8 cellular contexts compared by ENCODE assay signal in the genomic region with DNA sequence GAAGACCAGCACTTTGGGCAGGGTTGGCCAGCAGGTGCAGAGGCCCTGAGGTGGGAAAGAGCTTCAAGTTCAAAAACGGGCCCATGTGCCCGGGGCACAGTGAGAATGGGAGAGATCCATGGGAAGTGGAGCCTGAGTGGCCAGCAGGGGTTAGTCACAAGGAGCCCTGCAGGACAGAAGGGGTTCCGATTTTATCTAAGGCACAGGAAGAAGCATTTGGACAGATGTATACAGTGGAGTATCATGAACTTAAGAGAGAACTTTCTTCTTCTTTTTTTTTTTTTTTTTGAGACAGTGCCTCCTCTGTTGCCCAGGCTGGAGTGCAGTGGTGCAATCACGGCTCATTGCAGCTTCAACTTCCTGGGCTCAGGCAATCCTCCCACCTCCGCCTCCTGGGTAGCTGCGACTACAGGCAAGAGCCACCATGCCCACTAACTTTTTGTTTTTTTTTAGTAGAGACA. TPM values are rescaled to one million over a fixed set of nuclear protein-coding genes. Genes with fewer than 3 reads are reported as not detected.
DNase-seq lines count a peak whose midpoint lies in the region; ATAC-seq and TF ChIP-seq lines count a peak whose summit lies in the region.
"Had no signal": no experiment of that assay in that cellular context is flagged by ENCODE, and none has a peak within 500 bp of the region (broad histone marks: within the 10 kb centered on the region; RNA-seq: fewer than 3 reads in every experiment).

No MANE protein-coding gene starts in this region.

- no peaks in the 10 kb centered on the region for H3K9me3 ChIP-seq in HEK293 (ENCODE audit: control insufficient read depth, insufficient read depth, low read depth, low read length)
- H3K9me3 ChIP-seq in effector memory CD4-positive, alpha-beta T cell (ENCODE audit: control insufficient read depth, low read length) = no peaks in the 10 kb centered on the region

- H3K4me3 ChIP-seq in HEK293 (ENCODE audit: low read depth, low read length) = no peak overlapping the region
- H3K4me3 ChIP-seq in effector memory CD4-positive, alpha-beta T cell (ENCODE audit: insufficient read depth, low read depth, low read length, poor library complexity, severe bottlenecking) = no peak overlapping the region

- H3K27me3 Mint-ChIP-seq in activated B cell treated with CpG ODN at 0.5 μM for 24 hours = no peaks in the 10 kb centered on the region

- H3K36me3 Mint-ChIP-seq in activated B cell treated with CpG ODN at 0.5 μM for 24 hours (ENCODE audit: low read depth) = peaks cover 96% of the 10 kb centered on the region

- DNase-seq in activated B cell treated with CpG ODN at 0.5 μM for 24 hours (no peak), sciatic nerve (ENCODE audit: low spot score) (no peak), dermis blood vessel endothelial cell (no peak), NCI-H748 (lab: John Stamatoyannopoulos, UW; ENCODE audit: unreplicated experiment) (no peak)
- DNase-seq in effector memory CD4-positive, alpha-beta T cell = peak in 2 of 3 donors; percentile 10 to 11
- DNase-seq: DMS153 had no signal

- 0 out of 2 replicates have a peak, but pooled peaks have one; percentile 11 for TF ChIP-seq CTCF in HEK293 (tag by site-specific recombination; IDR thresholded peaks at IDR 0.05)
- TF ChIP-seq CTCF in activated B cell treated with CpG ODN at 0.5 μM for 24 hours (IDR thresholded peaks at IDR 0.05) = no peak

- CTCF ChIA-PET in HEK293 (lab: Yijun Ruan, JAX) = interaction anchor here (1.1 kb wide), 1 partner anchor 111 kb away, joined by 3 read pairs; no protein-coding TSS in a partner anchor
- CTCF ChIA-PET in activated B cell treated with CpG ODN at 0.5 μM for 24 hours (lab: Charles Lee) = interaction anchor here (0.8 to 9.9 kb wide), 4 partner anchors 28 to 113 kb away, joined by 3 to 153 read pairs (median 11); no protein-coding TSS in a partner anchor

- no peaks in the 10 kb centered on the region for H3K9me3 Mint-ChIP-seq in activated B cell treated with CpG ODN at 0.5 μM for 24 hours

- no peak for ATAC-seq in activated B cell treated with CpG ODN at 0.5 μM for 24 hours (ENCODE audit: low read depth)
- peak; percentile 35 for ATAC-seq in sciatic nerve
- ATAC-seq in HG02884 (IDR thresholded peaks at IDR 0.05; ENCODE audit: unreplicated experiment) = no peak

- H3K36me3 ChIP-seq in HEK293 (ENCODE audit: control insufficient read depth in 2 of 2, insufficient read depth in 1 of 2, low read length in 2 of 2) = peaks cover 3 to 11% of the 10 kb centered on the region in 2 experiments
- H3K36me3 ChIP-seq in effector memory CD4-positive, alpha-beta T cell (ENCODE audit: control insufficient read depth, insufficient read depth, low read length) = peaks cover 79% of the 10 kb centered on the region

- H3K27ac ChIP-seq in HEK293 (ENCODE audit: extremely low read depth, low read depth, low read length) = no peak overlapping the region
- no peak overlapping the region for H3K27ac ChIP-seq in effector memory CD4-positive, alpha-beta T cell (ENCODE audit: insufficient read depth, low read length, poor library complexity, severe bottlenecking)

- H3K27me3 ChIP-seq in effector memory CD4-positive, alpha-beta T cell (replicated peaks; ENCODE audit: control insufficient read depth, insufficient read depth, low read length, poor library complexity, severe bottlenecking) = no peaks in the 10 kb centered on the region

- peak overlapping the region; percentile 37 for H3K27ac Mint-ChIP-seq in activated B cell treated with CpG ODN at 0.5 μM for 24 hours

- H3K4me1 ChIP-seq in HEK293 (ENCODE audit: control insufficient read depth, insufficient read depth, low read length) = no peaks in the 10 kb centered on the region
- H3K4me1 ChIP-seq in effector memory CD4-positive, alpha-beta T cell (ENCODE audit: control insufficient read depth, insufficient read depth, low read length, poor library complexity, severe bottlenecking) = peaks cover 6% of the 10 kb centered on the region

- no peak overlapping the region for H3K4me3 Mint-ChIP-seq in activated B cell treated with CpG ODN at 0.5 μM for 24 hours

- H3K4me1 Mint-ChIP-seq in activated B cell treated with CpG ODN at 0.5 μM for 24 hours = peaks cover 14% of the 10 kb centered on the region

- POLR2A ChIA-PET in HEK293 (lab: Yijun Ruan, JAX) (interaction anchor here (0.7 kb wide), 1 partner anchor 1170 kb away, joined by 3 read pairs; no protein-coding TSS in a partner anchor), activated B cell treated with CpG ODN at 0.5 μM for 24 hours (lab: Charles Lee) (interaction anchor here (0.7 kb wide), 1 partner anchor 14 kb away, joined by 4 read pairs; no protein-coding TSS in a partner anchor)

- intact Hi-C loops in activated B cell treated with CpG ODN at 0.5 μM for 24 hours (cut with micrococcal nuclease) (loop anchor here (10.0 kb wide), 1 partner anchor 591 kb away; a partner anchor contains a TSS), sciatic nerve (cut with DNase I) (no loop called here)

TF ChIP-seq in HEK293, 187 proteins besides CTCF, POLR2A, EP300 and RAD21 (continues in another document):
- TF ChIP-seq, protein P1, sequence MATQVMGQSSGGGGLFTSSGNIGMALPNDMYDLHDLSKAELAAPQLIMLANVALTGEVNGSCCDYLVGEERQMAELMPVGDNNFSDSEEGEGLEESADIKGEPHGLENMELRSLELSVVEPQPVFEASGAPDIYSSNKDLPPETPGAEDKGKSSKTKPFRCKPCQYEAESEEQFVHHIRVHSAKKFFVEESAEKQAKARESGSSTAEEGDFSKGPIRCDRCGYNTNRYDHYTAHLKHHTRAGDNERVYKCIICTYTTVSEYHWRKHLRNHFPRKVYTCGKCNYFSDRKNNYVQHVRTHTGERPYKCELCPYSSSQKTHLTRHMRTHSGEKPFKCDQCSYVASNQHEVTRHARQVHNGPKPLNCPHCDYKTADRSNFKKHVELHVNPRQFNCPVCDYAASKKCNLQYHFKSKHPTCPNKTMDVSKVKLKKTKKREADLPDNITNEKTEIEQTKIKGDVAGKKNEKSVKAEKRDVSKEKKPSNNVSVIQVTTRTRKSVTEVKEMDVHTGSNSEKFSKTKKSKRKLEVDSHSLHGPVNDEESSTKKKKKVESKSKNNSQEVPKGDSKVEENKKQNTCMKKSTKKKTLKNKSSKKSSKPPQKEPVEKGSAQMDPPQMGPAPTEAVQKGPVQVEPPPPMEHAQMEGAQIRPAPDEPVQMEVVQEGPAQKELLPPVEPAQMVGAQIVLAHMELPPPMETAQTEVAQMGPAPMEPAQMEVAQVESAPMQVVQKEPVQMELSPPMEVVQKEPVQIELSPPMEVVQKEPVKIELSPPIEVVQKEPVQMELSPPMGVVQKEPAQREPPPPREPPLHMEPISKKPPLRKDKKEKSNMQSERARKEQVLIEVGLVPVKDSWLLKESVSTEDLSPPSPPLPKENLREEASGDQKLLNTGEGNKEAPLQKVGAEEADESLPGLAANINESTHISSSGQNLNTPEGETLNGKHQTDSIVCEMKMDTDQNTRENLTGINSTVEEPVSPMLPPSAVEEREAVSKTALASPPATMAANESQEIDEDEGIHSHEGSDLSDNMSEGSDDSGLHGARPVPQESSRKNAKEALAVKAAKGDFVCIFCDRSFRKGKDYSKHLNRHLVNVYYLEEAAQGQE (tag by site-specific recombination; IDR thresholded peaks at IDR 0.05) = no peak
- no peak for TF ChIP-seq ZNF776 (tag by site-specific recombination; IDR thresholded peaks at IDR 0.05; ENCODE audit: borderline replicate concordance)
- TF ChIP-seq TRIM28 (IDR thresholded peaks at IDR 0.05; ENCODE audit: borderline replicate concordance, low read length) = no peak
- TF ChIP-seq SETDB1 (IDR thresholded peaks at IDR 0.05; ENCODE audit: insufficient read length, low read length) = no peak
- no peak for TF ChIP-seq ZNF660 (tag by site-specific recombination; IDR thresholded peaks at IDR 0.05)
- no peak for TF ChIP-seq MZF1 (tag by site-specific recombination; IDR thresholded peaks at IDR 0.05; ENCODE audit: borderline replicate concordance)
- TF ChIP-seq, protein P2, sequence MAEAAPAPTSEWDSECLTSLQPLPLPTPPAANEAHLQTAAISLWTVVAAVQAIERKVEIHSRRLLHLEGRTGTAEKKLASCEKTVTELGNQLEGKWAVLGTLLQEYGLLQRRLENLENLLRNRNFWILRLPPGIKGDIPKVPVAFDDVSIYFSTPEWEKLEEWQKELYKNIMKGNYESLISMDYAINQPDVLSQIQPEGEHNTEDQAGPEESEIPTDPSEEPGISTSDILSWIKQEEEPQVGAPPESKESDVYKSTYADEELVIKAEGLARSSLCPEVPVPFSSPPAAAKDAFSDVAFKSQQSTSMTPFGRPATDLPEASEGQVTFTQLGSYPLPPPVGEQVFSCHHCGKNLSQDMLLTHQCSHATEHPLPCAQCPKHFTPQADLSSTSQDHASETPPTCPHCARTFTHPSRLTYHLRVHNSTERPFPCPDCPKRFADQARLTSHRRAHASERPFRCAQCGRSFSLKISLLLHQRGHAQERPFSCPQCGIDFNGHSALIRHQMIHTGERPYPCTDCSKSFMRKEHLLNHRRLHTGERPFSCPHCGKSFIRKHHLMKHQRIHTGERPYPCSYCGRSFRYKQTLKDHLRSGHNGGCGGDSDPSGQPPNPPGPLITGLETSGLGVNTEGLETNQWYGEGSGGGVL (tag by site-specific recombination; IDR thresholded peaks at IDR 0.05) = no peak
- TF ChIP-seq, protein P3, sequence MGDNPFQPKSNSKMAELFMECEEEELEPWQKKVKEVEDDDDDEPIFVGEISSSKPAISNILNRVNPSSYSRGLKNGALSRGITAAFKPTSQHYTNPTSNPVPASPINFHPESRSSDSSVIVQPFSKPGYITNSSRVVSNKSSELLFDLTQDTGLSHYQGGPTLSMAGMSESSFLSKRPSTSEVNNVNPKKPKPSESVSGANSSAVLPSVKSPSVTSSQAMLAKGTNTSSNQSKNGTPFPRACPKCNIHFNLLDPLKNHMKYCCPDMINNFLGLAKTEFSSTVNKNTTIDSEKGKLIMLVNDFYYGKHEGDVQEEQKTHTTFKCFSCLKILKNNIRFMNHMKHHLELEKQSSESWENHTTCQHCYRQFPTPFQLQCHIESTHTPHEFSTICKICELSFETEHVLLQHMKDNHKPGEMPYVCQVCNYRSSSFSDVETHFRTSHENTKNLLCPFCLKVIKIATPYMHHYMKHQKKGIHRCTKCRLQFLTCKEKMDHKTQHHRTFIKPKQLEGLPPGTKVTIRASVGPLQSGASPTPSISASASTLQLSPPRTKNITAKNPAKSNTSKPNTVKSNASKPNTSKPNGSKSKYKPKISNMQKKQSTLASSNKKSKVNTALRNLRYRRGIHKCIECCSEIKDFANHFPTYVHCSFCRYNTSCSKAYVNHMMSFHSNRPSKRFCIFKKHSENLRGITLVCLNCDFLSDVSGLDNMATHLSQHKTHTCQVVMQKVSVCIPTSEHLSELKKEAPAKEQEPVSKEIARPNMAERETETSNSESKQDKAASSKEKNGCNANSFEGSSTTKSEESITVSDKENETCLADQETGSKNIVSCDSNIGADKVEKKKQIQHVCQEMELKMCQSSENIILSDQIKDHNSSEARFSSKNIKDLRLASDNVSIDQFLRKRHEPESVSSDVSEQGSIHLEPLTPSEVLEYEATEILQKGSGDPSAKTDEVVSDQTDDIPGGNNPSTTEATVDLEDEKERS (tag by site-specific recombination; IDR thresholded peaks at IDR 0.05) = no peak
- no peak for TF ChIP-seq ZNF596 (tag by site-specific recombination; IDR thresholded peaks at IDR 0.05)

RNA-seq across cellular contexts. Expression of a gene that starts 24.0 kb away (rescaled TPM):
- 293 TPM in 2 replicates for total RNA-seq in activated B cell treated with CpG ODN at 0.5 μM for 24 hours
- 107 TPM for total RNA-seq in sciatic nerve
- 13.5 and 14.1 TPM in 2 replicates for total RNA-seq in dermis blood vessel endothelial cell

Comparison
In these comparisons a context has a peak if more than half of its experiments do, and no peak if none do; other contexts are left out.
1. DNase-seq: peak in effector memory CD4-positive, alpha-beta T cell (2 of 3); none in activated B cell treated with CpG ODN at 0.5 μM for 24 hours (single experiment), sciatic nerve (single experiment), dermis blood vessel endothelial cell (single experiment) and NCI-H748 (single experiment).